In the genomic region with DNA sequence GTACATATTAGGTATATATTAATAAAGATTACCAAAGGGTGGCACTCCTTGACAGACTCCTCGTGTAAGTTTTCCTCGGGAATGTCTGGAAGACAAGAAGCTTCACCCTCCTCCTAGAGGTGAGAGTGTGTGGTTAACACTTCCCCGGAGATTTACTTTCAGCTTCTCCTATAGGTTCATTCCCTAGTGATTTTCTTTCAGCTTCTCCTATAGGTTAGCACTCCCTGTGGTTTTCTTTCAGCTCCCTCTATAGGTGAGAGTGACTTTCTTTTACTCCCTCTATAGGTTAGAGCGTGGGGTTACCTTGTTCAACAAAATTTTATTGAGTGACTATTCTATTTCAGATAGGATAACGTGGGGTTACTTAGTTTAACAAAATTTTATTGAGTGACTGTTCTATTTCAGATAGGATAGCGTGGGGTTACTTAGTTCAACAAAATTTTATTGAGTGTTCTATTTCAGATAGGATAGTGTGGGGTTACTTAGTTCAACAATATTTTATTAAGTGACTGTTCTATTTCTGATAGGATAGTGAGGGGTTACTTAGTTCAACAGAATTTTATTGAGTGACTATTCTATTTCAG, we compare ENCODE assay signal across 8 cellular contexts. TPM values are rescaled to one million over a fixed set of nuclear protein-coding genes. Genes with fewer than 3 reads are reported as not detected.
A peak's percentile ranks its signal among the peaks of the same experiment; 100 is the strongest.
DNase-seq lines count a peak whose midpoint lies in the region; FAIRE-seq and TF ChIP-seq lines count a peak whose summit lies in the region.

No MANE protein-coding gene starts in this region.

- H3K4me3 ChIP-seq in endothelial cell of umbilical vein (replicated peaks in 1 of 3; ENCODE audit: insufficient read depth in 1 of 3, low read depth in 1 of 3, low read length in 3 of 3), result no peak overlapping the region

- CTCF ChIA-PET in HEK293T (lab: Yijun Ruan, JAX), result interaction anchor here (0.6 to 1.9 kb wide), 11 partner anchors 9 to 270 kb away, joined by 3 to 7 read pairs (median 3); no protein-coding TSS in a partner anchor
- CTCF ChIA-PET in endothelial cell of umbilical vein (lab: Charles Lee), result interaction anchor here (0.6 to 3.3 kb wide), 17 partner anchors 9 to 332 kb away, joined by 3 to 26 read pairs (median 3); a partner anchor contains a TSS

- H3K9ac ChIP-seq in ES-I3 (ENCODE audit: low read depth, low read length) (peak overlapping the region; percentile 13; the same call in 1 of the 2 replicates), endothelial cell of umbilical vein (replicated peaks; ENCODE audit: extremely low read depth, insufficient read depth, low read length) (no peak overlapping the region)

- peak; percentile 81 for DNase-seq in HEK293T (ENCODE audit: extremely low spot score)
- DNase-seq in NCI-H526 treated with DMSO at 0.1 percent for 48 hours (lab: John Stamatoyannopoulos, UW), result peak; percentile 3
- DNase-seq in endothelial cell of umbilical vein (ENCODE audit: low read depth, low spot score), result peak; percentile 41
- no peak for DNase-seq in stimulated activated CD4-positive, alpha-beta T cell treated with anti-CD3 and anti-CD28 coated beads, Interleukin-12 subunit alpha, Interleukin-12 subunit beta, amount 100 ng/mL, for 4 hours
- no peak for DNase-seq in NCI-H1417 treated with DMSO at 0.1 percent for 48 hours (lab: John Stamatoyannopoulos, UW)
- no peak for DNase-seq in activated gamma-delta T cell treated with Interleukin-2 at 50 U/mL for 16 hours
- DNase-seq in NCI-H187 (lab: John Stamatoyannopoulos, UW), result no peak

- no peaks in the 10 kb centered on the region for H4K20me1 ChIP-seq in endothelial cell of umbilical vein (replicated peaks; ENCODE audit: control insufficient read depth, extremely low read depth, insufficient read depth, low read length)

- TF ChIP-seq CTCF in endothelial cell of umbilical vein (IDR thresholded peaks at IDR 0.05; ENCODE audit: extremely low read depth in 1 of 2, insufficient read depth in 1 of 2, low read depth in 1 of 2, low read length in 2 of 2), result peak in 1 of 2 donors; percentile 13

- H3K27me3 ChIP-seq in endothelial cell of umbilical vein (ENCODE audit: control insufficient read depth in 2 of 2, insufficient read depth in 2 of 2, low read length in 2 of 2), result no peaks in the 10 kb centered on the region

- H3K4me1 ChIP-seq in ES-I3 (ENCODE audit: insufficient read depth, low read length) (peaks cover 10% of the 10 kb centered on the region), endothelial cell of umbilical vein (ENCODE audit: control insufficient read depth, extremely low read depth, insufficient read depth, low read length) (no peaks in the 10 kb centered on the region)

- H3K9me3 ChIP-seq in ES-I3 (ENCODE audit: control insufficient read depth, insufficient read depth, low read length), result no peaks in the 10 kb centered on the region
- no peaks in the 10 kb centered on the region for H3K9me3 ChIP-seq in endothelial cell of umbilical vein (replicated peaks; ENCODE audit: control insufficient read depth, insufficient read depth, low read length)

- peaks cover 3% of the 10 kb centered on the region; the same call in 1 of the 2 replicates for H3K36me3 ChIP-seq in ES-I3 (ENCODE audit: insufficient read depth, low read length)
- no peaks in the 10 kb centered on the region for H3K36me3 ChIP-seq in endothelial cell of umbilical vein (ENCODE audit: control insufficient read depth in 2 of 2, extremely low read depth in 1 of 2, insufficient read depth in 2 of 2, low read length in 2 of 2)

- intact Hi-C loops in endothelial cell of umbilical vein (cut with micrococcal nuclease), result loop anchor here (5.0 kb wide), 1 partner anchor 47 kb away; no protein-coding TSS in a partner anchor

- no peaks in the 10 kb centered on the region for H3K79me2 ChIP-seq in endothelial cell of umbilical vein (ENCODE audit: control insufficient read depth, insufficient read depth, low read length)

- FAIRE-seq in endothelial cell of umbilical vein (lab: Jason Lieb, UNC), result no peak

- H3K9me1 ChIP-seq in endothelial cell of umbilical vein (replicated peaks; ENCODE audit: control insufficient read depth, extremely low read depth, insufficient read depth, low read length), result no peaks in the 10 kb centered on the region

- POLR2A ChIA-PET in HEK293T (lab: Yijun Ruan, JAX), result no interaction called here
- POLR2A ChIA-PET in endothelial cell of umbilical vein (lab: Charles Lee), result no interaction called here

- BruUV-seq in endothelial cell of umbilical vein (replicated peaks; lab: Mats Ljungman, UMichigan), result no TSS peak

- H3K27ac ChIP-seq in endothelial cell of umbilical vein (ENCODE audit: insufficient read depth, low read depth, low read length), result no peak overlapping the region

- no peak overlapping the region for H2AFZ ChIP-seq in endothelial cell of umbilical vein (ENCODE audit: low read depth, low read length)

- TF ChIP-seq POLR2A in endothelial cell of umbilical vein (IDR thresholded peaks at IDR 0.05; ENCODE audit: low read depth, low read length), result no peak

- dilution Hi-C loops in endothelial cell of umbilical vein (cut with MboI; ENCODE audit: extremely low pct_ligation_motif_present, low sequenced_read_pairs), result no loop called here

- no peak overlapping the region for H3K4me2 ChIP-seq in endothelial cell of umbilical vein (ENCODE audit: insufficient read depth, low read length)

TF ChIP-seq in HEK293T, 16 proteins besides CTCF, POLR2A, EP300 and RAD21:
- TF ChIP-seq ARNT (IDR thresholded peaks at IDR 0.05) (no peak), FOXK2 (IDR thresholded peaks at IDR 0.05) (no peak), CTBP1 (IDR thresholded peaks at IDR 0.05; ENCODE audit: borderline replicate concordance) (no peak), SP1 (IDR thresholded peaks at IDR 0.05) (no peak), FOXM1 (IDR thresholded peaks at IDR 0.05; ENCODE audit: borderline replicate concordance) (no peak), ZNF384 (IDR thresholded peaks at IDR 0.05) (no peak), LEF1 (IDR thresholded peaks at IDR 0.05; ENCODE audit: borderline replicate concordance) (no peak), NFRKB (IDR thresholded peaks at IDR 0.05) (no peak), TARDBP (IDR thresholded peaks at IDR 0.05) (no peak)

TF ChIP-seq in endothelial cell of umbilical vein, 7 proteins besides CTCF, POLR2A, EP300 and RAD21:
- TF ChIP-seq GATA2 (IDR thresholded peaks at IDR 0.05; ENCODE audit: insufficient read depth, insufficient read length, low read depth, low read length) (no peak), MYC (IDR thresholded peaks at IDR 0.05; ENCODE audit: low read depth, low read length) (no peak), MAX (IDR thresholded peaks at IDR 0.05; ENCODE audit: insufficient read depth, insufficient read length) (no peak), EZH2 (IDR thresholded peaks at IDR 0.05; ENCODE audit: borderline replicate concordance, low read depth, low read length, severe bottlenecking) (no peak), JUN (IDR thresholded peaks at IDR 0.05; ENCODE audit: borderline replicate concordance, insufficient read depth, insufficient read length, low read depth) (no peak), POLR2AphosphoS5 (IDR thresholded peaks at IDR 0.05; ENCODE audit: insufficient read depth, low read depth, low read length) (no peak), FOS (IDR thresholded peaks at IDR 0.05; ENCODE audit: borderline replicate concordance, insufficient read depth, low read length) (no peak)

RNA-seq across cellular contexts. Expression of gene PABIR2, which starts 32.7 kb away (rescaled TPM):
- total RNA-seq in endothelial cell of umbilical vein, result 23.9 and 26.4 TPM in 2 replicates
- polyA plus RNA-seq in endothelial cell of umbilical vein, result 8.1 and 11.8 TPM in 2 replicates
- 12.1 and 13.7 TPM in 2 replicates for polyA plus RNA-seq in endothelial cell of umbilical vein (2011; cell fraction: cytosol; rRNA removed)
- 59.9 and 63.7 TPM in 2 replicates for polyA plus RNA-seq in endothelial cell of umbilical vein (2011; cell fraction: nucleus; rRNA removed)
- polyA plus RNA-seq in endothelial cell of umbilical vein (2012), result 19.9 and 26.5 TPM in 2 replicates
- 16.0 and 20.5 TPM in 2 replicates for polyA minus RNA-seq in endothelial cell of umbilical vein
- polyA minus RNA-seq in endothelial cell of umbilical vein (2011; cell fraction: cytosol; rRNA and poly(A)+ RNA removed), result 27.3 TPM
- polyA minus RNA-seq in endothelial cell of umbilical vein (2011; cell fraction: nucleus; rRNA and poly(A)+ RNA removed), result 14.3 and 19.2 TPM in 2 replicates

Comparison
In these comparisons a context has a peak if more than half of its experiments do, and no peak if none do; other contexts are left out.
1. DNase-seq: peak in HEK293T (single experiment), NCI-H526 treated with DMSO at 0.1 percent for 48 hours (single experiment) and endothelial cell of umbilical vein (single experiment); none in stimulated activated CD4-positive, alpha-beta T cell treated with anti-CD3 and anti-CD28 coated beads, Interleukin-12 subunit alpha, Interleukin-12 subunit beta, amount 100 ng/mL, for 4 hours (single experiment), NCI-H1417 treated with DMSO at 0.1 percent for 48 hours (single experiment), activated gamma-delta T cell treated with Interleukin-2 at 50 U/mL for 16 hours (single experiment) and NCI-H187 (0 of 2).